22 cellular contexts compared by ENCODE assay signal in genomic region chr2:139916822-139917221, GRCh38.
DNase-seq lines count a peak whose midpoint lies in the region; ATAC-seq and TF ChIP-seq lines count a peak whose summit lies in the region.
"Had no signal": no experiment of that assay in that cellular context is flagged by ENCODE, and none has a peak within 500 bp of the region (broad histone marks: within the 10 kb centered on the region; RNA-seq: fewer than 3 reads in every experiment).

No MANE protein-coding gene starts in this region.

- no peaks in the 10 kb centered on the region for H3K4me1 Mint-ChIP-seq in type B pancreatic cell (ENCODE audit: unreplicated experiment)
- no peaks in the 10 kb centered on the region for H3K4me1 Mint-ChIP-seq in CD8-positive, alpha-beta T cell (ENCODE audit: low read depth)
- H3K4me1 Mint-ChIP-seq in activated T-helper 17 cell treated with anti-CD3 and anti-CD28 coated beads, Interleukin-2, amount 50 U/mL, for 72 hours: no peaks in the 10 kb centered on the region
- H3K4me1 Mint-ChIP-seq: activated CD4-positive, alpha-beta T cell treated with anti-CD3 and anti-CD28 coated beads, Interleukin-2, amount 10 ng/mL, durations not matched to agents 7 days and 5 days had no signal

- peak; percentile 18; the same call in 1 of the 2 replicates for TF ChIP-seq CTCF in SK-N-SH (IDR thresholded peaks at IDR 0.05)
- peak; percentile 31 for TF ChIP-seq CTCF in OCI-LY3 (IDR thresholded peaks at IDR 0.05; ENCODE audit: low read depth, low read length)
- TF ChIP-seq CTCF in type B pancreatic cell (conservative IDR thresholded peaks at IDR 0.05): peak; percentile 23
- no peak for TF ChIP-seq CTCF in CD8-positive, alpha-beta T cell (IDR thresholded peaks at IDR 0.05)

- no peak for TF ChIP-seq EP300 in SK-N-SH (IDR thresholded peaks at IDR 0.05; ENCODE audit: borderline replicate concordance in 1 of 2, low read depth in 1 of 2, low read length in 1 of 2)

- no peaks in the 10 kb centered on the region for H3F3A ChIP-seq in SK-N-SH (replicated peaks; ENCODE audit: insufficient read depth)

- H3K36me3 Mint-ChIP-seq in type B pancreatic cell: no peaks in the 10 kb centered on the region
- no peaks in the 10 kb centered on the region for H3K36me3 Mint-ChIP-seq in CD8-positive, alpha-beta T cell
- H3K36me3 Mint-ChIP-seq in activated T-helper 17 cell treated with anti-CD3 and anti-CD28 coated beads, Interleukin-2, amount 50 U/mL, for 72 hours (ENCODE audit: low read depth): no peaks in the 10 kb centered on the region

- no peaks in the 10 kb centered on the region for H3K9me3 Mint-ChIP-seq in type B pancreatic cell
- H3K9me3 Mint-ChIP-seq in CD8-positive, alpha-beta T cell: peaks cover 11% of the 10 kb centered on the region
- peaks cover 19% of the 10 kb centered on the region for H3K9me3 Mint-ChIP-seq in activated T-helper 17 cell treated with anti-CD3 and anti-CD28 coated beads, Interleukin-2, amount 50 U/mL, for 72 hours

- H4K20me1 ChIP-seq in SK-N-SH (ENCODE audit: insufficient read depth) (no peaks in the 10 kb centered on the region), OCI-LY3 (ENCODE audit: insufficient read depth, low read length) (no peaks in the 10 kb centered on the region)

- H3K4me3 ChIP-seq in SK-N-SH (ENCODE audit: low read depth in 2 of 2, low read length in 1 of 2) (no peak overlapping the region), OCI-LY3 (ENCODE audit: low read length) (no peak overlapping the region)
- H3K4me3 ChIP-seq in CD8-positive, alpha-beta T cell (ENCODE audit: low read depth, low read length): no peak overlapping the region
- H3K4me3 ChIP-seq: adrenal gland, breast epithelium, gastrocnemius medialis had no signal

- H3K36me3 ChIP-seq in SK-N-SH (replicated peaks in 1 of 2; ENCODE audit: control insufficient read depth in 1 of 2, insufficient read depth in 2 of 2, low read length in 1 of 2) (no peaks in the 10 kb centered on the region), OCI-LY3 (replicated peaks; ENCODE audit: low read depth, low read length) (no peaks in the 10 kb centered on the region)
- no peaks in the 10 kb centered on the region for H3K36me3 ChIP-seq in CD8-positive, alpha-beta T cell (ENCODE audit: insufficient read depth, low read length)
- H3K36me3 ChIP-seq: adrenal gland, breast epithelium, gastrocnemius medialis had no signal

- H3K27me3 Mint-ChIP-seq in type B pancreatic cell: no peaks in the 10 kb centered on the region
- no peaks in the 10 kb centered on the region for H3K27me3 Mint-ChIP-seq in CD8-positive, alpha-beta T cell (ENCODE audit: low read depth)
- no peaks in the 10 kb centered on the region for H3K27me3 Mint-ChIP-seq in activated T-helper 17 cell treated with anti-CD3 and anti-CD28 coated beads, Interleukin-2, amount 50 U/mL, for 72 hours
- H3K27me3 Mint-ChIP-seq: activated CD4-positive, alpha-beta T cell treated with anti-CD3 and anti-CD28 coated beads, Interleukin-2, amount 10 ng/mL, durations not matched to agents 7 days and 5 days had no signal

- H2AFZ ChIP-seq in SK-N-SH (ENCODE audit: low read depth) (no peak overlapping the region), OCI-LY3 (ENCODE audit: low read depth, low read length) (no peak overlapping the region)

- 71% methylated on average over 7 of the region's 7 CpGs for WGBS in SK-N-SH (ENCODE audit: low lambda C conversion rate)

- no peaks in the 10 kb centered on the region for H3K79me2 ChIP-seq in SK-N-SH (ENCODE audit: insufficient read depth)
- no peaks in the 10 kb centered on the region for H3K79me2 ChIP-seq in OCI-LY3 (ENCODE audit: low read length)

- no peaks in the 10 kb centered on the region for H3K9me2 ChIP-seq in SK-N-SH

- CTCF ChIA-PET in SK-N-SH (lab: Yijun Ruan, JAX): interaction anchor here (1.1 kb wide), 1 partner anchor 947 kb away, joined by 3 read pairs; no protein-coding TSS in a partner anchor
- CTCF ChIA-PET in CD8-positive, alpha-beta T cell (lab: Charles Lee): interaction anchor here (0.5 kb wide), 1 partner anchor 290 kb away, joined by 4 read pairs; no protein-coding TSS in a partner anchor

- H3K9ac ChIP-seq in SK-N-SH (no peak overlapping the region), OCI-LY3 (ENCODE audit: low read length) (no peak overlapping the region)

- H3K27ac ChIP-seq in SK-N-SH (ENCODE audit: low read depth in 2 of 2, low read length in 1 of 2) (no peak overlapping the region), OCI-LY3 (ENCODE audit: low read length) (no peak overlapping the region)
- no peak overlapping the region for H3K27ac ChIP-seq in CD8-positive, alpha-beta T cell (ENCODE audit: low read depth, low read length)
- H3K27ac ChIP-seq: adrenal gland, breast epithelium, gastrocnemius medialis had no signal

- no peak overlapping the region for H3K27ac Mint-ChIP-seq in type B pancreatic cell
- H3K27ac Mint-ChIP-seq in CD8-positive, alpha-beta T cell: no peak overlapping the region
- no peak overlapping the region for H3K27ac Mint-ChIP-seq in activated T-helper 17 cell treated with anti-CD3 and anti-CD28 coated beads, Interleukin-2, amount 50 U/mL, for 72 hours
- H3K27ac Mint-ChIP-seq: activated CD4-positive, alpha-beta T cell treated with anti-CD3 and anti-CD28 coated beads, Interleukin-2, amount 10 ng/mL, durations not matched to agents 7 days and 5 days; T-helper 2 cell treated with Interferon-gamma antibody and Interleukin-4, amounts not matched to agents 5 μg/mL and 100 μg/mL, for 36 hours had no signal

- H3K4me3 Mint-ChIP-seq in type B pancreatic cell: no peak overlapping the region
- H3K4me3 Mint-ChIP-seq in CD8-positive, alpha-beta T cell: no peak overlapping the region
- H3K4me3 Mint-ChIP-seq in activated T-helper 17 cell treated with anti-CD3 and anti-CD28 coated beads, Interleukin-2, amount 50 U/mL, for 72 hours: no peak overlapping the region
- H3K4me3 Mint-ChIP-seq: activated CD4-positive, alpha-beta T cell treated with anti-CD3 and anti-CD28 coated beads, Interleukin-2, amount 10 ng/mL, durations not matched to agents 7 days and 5 days; activated T-cell treated with anti-CD3 and anti-CD28 coated beads, Interleukin-2, amount 50 U/mL, for 4 hours; T-helper 2 cell treated with Interferon-gamma antibody and Interleukin-4, amounts not matched to agents 5 μg/mL and 100 μg/mL, for 36 hours had no signal

- no peak overlapping the region for H3K4me2 ChIP-seq in SK-N-SH
- H3K4me2 ChIP-seq in OCI-LY3 (ENCODE audit: low read length): no peak overlapping the region

- DNase-seq in SK-N-SH: no peak
- peak; percentile 8 for DNase-seq in cerebellar cortex (ENCODE audit: low spot score)
- no peak for DNase-seq in type B pancreatic cell (ENCODE audit: extremely low spot score, unreplicated experiment)
- no peak for DNase-seq in CD8-positive, alpha-beta T cell
- DNase-seq: activated CD4-positive, alpha-beta T cell treated with anti-CD3 and anti-CD28 coated beads, Interleukin-2, amount 10 ng/mL, durations not matched to agents 7 days and 5 days; activated naive CD4-positive, alpha-beta T cell; activated T-cell treated with anti-CD3 and anti-CD28 coated beads, Interleukin-2, amount 50 U/mL, for 4 hours; adrenal gland; gastrocnemius medialis; MV-4-11; NCI-H2171; posterior cingulate gyrus; stimulated activated CD4-positive, alpha-beta T cell treated with anti-CD3 and anti-CD28 coated beads, Interleukin-12 subunit alpha, Interleukin-12 subunit beta, amount 100 ng/mL, for 4 hours; stimulated activated CD4-positive, alpha-beta T cell treated with anti-CD3 and anti-CD28 coated beads, Interleukin-4, amount 100 ng/mL, for 1 hour; trophoblast cell had no signal

- H3K27me3 ChIP-seq in SK-N-SH (ENCODE audit: insufficient read depth) (no peaks in the 10 kb centered on the region), OCI-LY3 (ENCODE audit: low read depth, low read length) (no peaks in the 10 kb centered on the region)
- no peaks in the 10 kb centered on the region for H3K27me3 ChIP-seq in CD8-positive, alpha-beta T cell (ENCODE audit: insufficient read depth, low read length)
- H3K27me3 ChIP-seq: adrenal gland, breast epithelium, gastrocnemius medialis had no signal

- POLR2A ChIA-PET in SK-N-SH (lab: Yijun Ruan, JAX): no interaction called here
- POLR2A ChIA-PET in CD8-positive, alpha-beta T cell (lab: Charles Lee): no interaction called here

- no peak for ATAC-seq in SK-N-SH treated with all-trans-retinoic acid at 6 μM for 48 hours
- no peak for ATAC-seq in GM18873 (IDR thresholded peaks at IDR 0.05; ENCODE audit: low FRiP score, unreplicated experiment)
- no peak for ATAC-seq in CD8-positive, alpha-beta T cell
- no peak for ATAC-seq in activated T-helper 17 cell treated with anti-CD3 and anti-CD28 coated beads, Interleukin-2, amount 50 U/mL, for 72 hours (replicated peaks)
- ATAC-seq: activated T-cell treated with anti-CD3 and anti-CD28 coated beads, Interleukin-2, amount 50 U/mL, for 4 hours; gastrocnemius medialis; sciatic nerve had no signal

- intact Hi-C loops in CD8-positive, alpha-beta T cell (cut with DNase I, micrococcal nuclease): no loop called here

- H3K4me1 ChIP-seq in SK-N-SH (ENCODE audit: control insufficient read depth in 1 of 2, insufficient read depth in 2 of 2, low read depth in 1 of 2, low read length in 1 of 2) (no peaks in the 10 kb centered on the region), OCI-LY3 (ENCODE audit: low read length) (no peaks in the 10 kb centered on the region)
- no peaks in the 10 kb centered on the region for H3K4me1 ChIP-seq in CD8-positive, alpha-beta T cell (ENCODE audit: insufficient read depth, low read length)
- H3K4me1 ChIP-seq: adrenal gland, breast epithelium, gastrocnemius medialis had no signal

- no peaks in the 10 kb centered on the region for H3K9me3 ChIP-seq in SK-N-SH
- no peaks in the 10 kb centered on the region; the same call in none of the 2 replicates for H3K9me3 ChIP-seq in OCI-LY3 (ENCODE audit: insufficient read depth, low read length)
- H3K9me3 ChIP-seq in CD8-positive, alpha-beta T cell (ENCODE audit: low read length): no peaks in the 10 kb centered on the region
- H3K9me3 ChIP-seq: breast epithelium, gastrocnemius medialis had no signal

- TF ChIP-seq RAD21 in SK-N-SH (IDR thresholded peaks at IDR 0.05; ENCODE audit: low read length): peak; percentile 45

TF ChIP-seq in SK-N-SH, 30 proteins besides CTCF, POLR2A, EP300 and RAD21 (continues in another document):
- TF ChIP-seq RCOR1 (IDR thresholded peaks at IDR 0.05; ENCODE audit: low read length): no peak

TF ChIP-seq in SK-N-SH treated with all-trans-retinoic acid at 6 μM for 48 hours, 23 proteins besides CTCF, POLR2A, EP300 and RAD21 (continues in another document):
- TF ChIP-seq PPARA (CRISPR knock-in tag; IDR thresholded peaks at IDR 0.05; ENCODE audit: borderline replicate concordance) (no peak), ZC3H10 (CRISPR knock-in tag; IDR thresholded peaks at IDR 0.05) (no peak), ZFP3 (CRISPR knock-in tag; IDR thresholded peaks at IDR 0.05) (no peak)
